27 cellular contexts compared by ENCODE assay signal in genomic region chr10:16848562-16849154, GRCh38. TPM values are rescaled to one million over a fixed set of nuclear protein-coding genes. Genes with fewer than 3 reads are reported as not detected.
DNase-seq lines count a peak whose midpoint lies in the region; ATAC-seq, FAIRE-seq and TF ChIP-seq lines count a peak whose summit lies in the region.
"Had no signal": no experiment of that assay in that cellular context is flagged by ENCODE, and none has a peak within 500 bp of the region (broad histone marks: within the 10 kb centered on the region; RNA-seq: fewer than 3 reads in every experiment).

No MANE protein-coding gene starts in this region.

- no peaks in the 10 kb centered on the region for H3K36me3 Mint-ChIP-seq in astrocyte (ENCODE audit: low read depth, unreplicated experiment)

- H3K4me1 Mint-ChIP-seq in astrocyte (ENCODE audit: low read depth, unreplicated experiment): peaks cover 23% of the 10 kb centered on the region

- no peak for TF ChIP-seq CTCF in astrocyte (IDR thresholded peaks at IDR 0.05; ENCODE audit: insufficient read depth, low read depth, low read length)
- no peak for TF ChIP-seq CTCF in gastroesophageal sphincter (IDR thresholded peaks at IDR 0.05)

- no peaks in the 10 kb centered on the region for H3K27me3 Mint-ChIP-seq in astrocyte (ENCODE audit: low read depth, unreplicated experiment)
- H3K27me3 Mint-ChIP-seq: activated CD8-positive, alpha-beta T cell treated with anti-CD3 and anti-CD28 coated beads for 36 hours had no signal

- H3K36me3 ChIP-seq in astrocyte (ENCODE audit: insufficient read depth, low read length) (no peaks in the 10 kb centered on the region), gastroesophageal sphincter (no peaks in the 10 kb centered on the region)
- H3K36me3 ChIP-seq: adrenal gland, neutrophil had no signal

- WGBS in gastroesophageal sphincter (ENCODE audit: low coverage in 1 of 2), 2 donors: 42 to 71% methylated on average over 5 to 9 of the region's 10 CpGs

- no peak for TF ChIP-seq EP300 in gastroesophageal sphincter (IDR thresholded peaks at IDR 0.05)

- no peak overlapping the region for H3K4me3 ChIP-seq in astrocyte (ENCODE audit: insufficient read depth, low read depth, low read length)
- no peak overlapping the region for H3K4me3 ChIP-seq in gastroesophageal sphincter
- H3K4me3 ChIP-seq: adrenal gland, GM12878, lung, testis had no signal

- DNase-seq in M059J (ENCODE audit: low read depth) (peak; percentile 65), astrocyte (ENCODE audit: low read depth) (peak; percentile 52), GDM1 (lab: John Stamatoyannopoulos, UW) (no peak)
- DNase-seq: activated CD8-positive, alpha-beta T cell treated with anti-CD3 and anti-CD28 coated beads for 36 hours; activated gamma-delta T cell treated with Interleukin-2 at 50 U/mL for 16 hours; adrenal gland; AML-193; caudate nucleus; dermis blood vessel endothelial cell; DMS53; hypothalamus; NCI-H2081 treated with DMSO at 0.1 percent for 48 hours; NCI-H526; small intestine; stimulated activated CD4-positive, alpha-beta T cell treated with anti-CD3 and anti-CD28 coated beads, Interleukin-4, amount 100 ng/mL, for 1 hour; stimulated activated naive CD4-positive, alpha-beta T cell; testis had no signal

- H2AFZ ChIP-seq in astrocyte (ENCODE audit: low read depth, low read length): no peak overlapping the region

- H3K9me3 ChIP-seq in astrocyte (ENCODE audit: insufficient read depth, low read depth, low read length) (no peaks in the 10 kb centered on the region), gastroesophageal sphincter (no peaks in the 10 kb centered on the region)
- H3K9me3 ChIP-seq: adrenal gland, neutrophil, testis had no signal

- no peaks in the 10 kb centered on the region for H3K9me3 Mint-ChIP-seq in astrocyte (ENCODE audit: unreplicated experiment)
- H3K9me3 Mint-ChIP-seq: activated CD8-positive, alpha-beta T cell treated with anti-CD3 and anti-CD28 coated beads for 36 hours had no signal

- no peaks in the 10 kb centered on the region for H4K20me1 ChIP-seq in astrocyte (ENCODE audit: insufficient read depth, low read length)

- H3K4me2 ChIP-seq in astrocyte (ENCODE audit: low read length): peak overlapping the region; percentile 51

- no peaks in the 10 kb centered on the region for H3K79me2 ChIP-seq in astrocyte (ENCODE audit: insufficient read depth, low read length)

- H3K4me3 Mint-ChIP-seq in astrocyte (ENCODE audit: unreplicated experiment): peak overlapping the region; percentile 11
- H3K4me3 Mint-ChIP-seq: activated CD8-positive, alpha-beta T cell treated with anti-CD3 and anti-CD28 coated beads for 36 hours had no signal

- H3K9ac ChIP-seq in astrocyte (ENCODE audit: low read length): peak overlapping the region; percentile 20

- H3K27ac Mint-ChIP-seq in astrocyte (ENCODE audit: unreplicated experiment): peak overlapping the region; percentile 38
- H3K27ac Mint-ChIP-seq: activated CD8-positive, alpha-beta T cell treated with anti-CD3 and anti-CD28 coated beads for 36 hours had no signal

- peak; percentile 46 for ATAC-seq in gastroesophageal sphincter
- ATAC-seq in GM21390 (IDR thresholded peaks at IDR 0.05; ENCODE audit: unreplicated experiment): no peak
- no peak for ATAC-seq in GM18517 (IDR thresholded peaks at IDR 0.05; ENCODE audit: unreplicated experiment)
- no peak for ATAC-seq in HG02571 (IDR thresholded peaks at IDR 0.05; ENCODE audit: unreplicated experiment)
- ATAC-seq: activated CD4-positive, CD25-positive, alpha-beta regulatory T cell treated with anti-CD3 and anti-CD28 coated beads, Interleukin-2, amount 50 U/mL, for 24 hours; activated CD8-positive, alpha-beta T cell treated with anti-CD3 and anti-CD28 coated beads for 36 hours; GM12878 had no signal

- peak; percentile 49 for FAIRE-seq in astrocyte (lab: Jason Lieb, UNC)
- FAIRE-seq: frontal cortex, GM12878, islet of Langerhans, small intestine had no signal

- peak overlapping the region; percentile 31 for H3K27ac ChIP-seq in astrocyte (ENCODE audit: low read depth, low read length)
- H3K27ac ChIP-seq in gastroesophageal sphincter: no peak overlapping the region
- H3K27ac ChIP-seq: adrenal gland, neutrophil, testis had no signal

- H3K27me3 ChIP-seq in astrocyte (ENCODE audit: insufficient read depth, low read length) (no peaks in the 10 kb centered on the region), gastroesophageal sphincter (no peaks in the 10 kb centered on the region)
- H3K27me3 ChIP-seq: neutrophil, testis had no signal

- TF ChIP-seq POLR2A in gastroesophageal sphincter (IDR thresholded peaks at IDR 0.05): no peak

- peaks cover 11% of the 10 kb centered on the region for H3K4me1 ChIP-seq in astrocyte (ENCODE audit: insufficient read depth, low read length)
- peaks cover 0 to 11% (median 0%) of the 10 kb centered on the region in 3 donors for H3K4me1 ChIP-seq in gastroesophageal sphincter
- H3K4me1 ChIP-seq: adrenal gland, testis had no signal

RNA-seq across cellular contexts. Expression of gene RSU1, which starts 31.4 kb away (rescaled TPM):
- total RNA-seq in M059J (2014; rRNA removed; shearing (Covaris generic)): 73.1 and 77.5 TPM in 2 replicates
- 138 and 142 TPM in 2 replicates for total RNA-seq in astrocyte
- 100 to 1,000 TPM in 3 of 4 donors, 10 to 100 TPM in 1; 87.0 to 149 (median 117) TPM for total RNA-seq in gastroesophageal sphincter
